Comparison of ENCODE assay signal across 23 cellular contexts in genomic region chr13:95354156-95354555, GRCh38.
"Had no signal": no experiment of that assay in that cellular context is flagged by ENCODE, and none has a peak within 500 bp of the region (broad histone marks: within the 10 kb centered on the region; RNA-seq: fewer than 3 reads in every experiment).

No MANE protein-coding gene starts in this region.

- H3K4me3 ChIP-seq: Peyer's patch, SJCRH30 had no signal

- H3K4me1 ChIP-seq: Peyer's patch, SJCRH30 had no signal

- ATAC-seq: activated CD4-positive, CD25-positive, alpha-beta regulatory T cell treated with anti-CD3 and anti-CD28 coated beads, Interleukin-2, amount 50 U/mL, for 24 hours; activated CD8-positive, alpha-beta T cell treated with anti-CD3 and anti-CD28 coated beads, Interleukin-2, amount 10 ng/mL, durations not matched to agents 7 days and 5 days had no signal

- DNase-seq: activated CD4-positive, alpha-beta T cell treated with anti-CD3 and anti-CD28 coated beads for 4 hours; activated CD8-positive, alpha-beta memory T cell treated with anti-CD3 and anti-CD28 coated beads, Interleukin-2, amount 50 U/mL, for 48 hours; activated CD8-positive, alpha-beta T cell treated with anti-CD3 and anti-CD28 coated beads, Interleukin-2, amount 10 ng/mL, durations not matched to agents 7 days and 5 days; activated naive CD4-positive, alpha-beta T cell treated with anti-CD3 and anti-CD28 coated beads, Interleukin-2, amount 50 U/mL, for 16 hours; activated T-cell treated with anti-CD3 and anti-CD28 coated beads, Interleukin-2, amount 50 U/mL, for 1 hour; aorta; MV-4-11; NCI-H1105; NCI-H1436; NCI-H187; NCI-H2081; NCI-H510A treated with DMSO at 0.1 percent for 48 hours; NCI-H69; NK-92 treated with Interleukin-12 subunit alpha and Interleukin-12 subunit beta, amount 100 ng/mL, for 24 hours; Peyer's patch; Right ventricle myocardium superior; SJCRH30; SK-N-SH; T-helper 1 cell had no signal

- H3K36me3 ChIP-seq: Peyer's patch, SJCRH30 had no signal

- H3K27ac ChIP-seq: KMS-11, Peyer's patch, RWPE1, SJCRH30 had no signal

- H3K27me3 ChIP-seq: Peyer's patch, SJCRH30 had no signal

- H3K27ac Mint-ChIP-seq: activated CD8-positive, alpha-beta T cell treated with anti-CD3 and anti-CD28 coated beads, Interleukin-2, amount 10 ng/mL, durations not matched to agents 7 days and 5 days; T-helper 2 cell treated with Interferon-gamma antibody and Interleukin-4, amounts not matched to agents 5 μg/mL and 100 μg/mL, for 36 hours had no signal

- H3K9me3 Mint-ChIP-seq: T-helper 2 cell treated with Interferon-gamma antibody and Interleukin-4, amounts not matched to agents 5 μg/mL and 100 μg/mL, for 36 hours had no signal

- H3K4me3 Mint-ChIP-seq: activated CD8-positive, alpha-beta T cell treated with anti-CD3 and anti-CD28 coated beads, Interleukin-2, amount 10 ng/mL, durations not matched to agents 7 days and 5 days; T-helper 2 cell treated with Interferon-gamma antibody and Interleukin-4, amounts not matched to agents 5 μg/mL and 100 μg/mL, for 36 hours had no signal

- H3K9me3 ChIP-seq: Peyer's patch, SJCRH30, SK-N-SH had no signal
